8 cellular contexts compared by ENCODE assay signal in genomic region chr6:116008470-116009229, GRCh38. TPM values are rescaled to one million over a fixed set of nuclear protein-coding genes. Genes with fewer than 3 reads are reported as not detected.
DNase-seq lines count a peak whose midpoint lies in the region; ATAC-seq and TF ChIP-seq lines count a peak whose summit lies in the region.

No MANE protein-coding gene starts in this region.

- H3K4me1 Mint-ChIP-seq in chondrocyte (ENCODE audit: low read depth) (peaks cover 22% of the 10 kb centered on the region), nephron (peaks cover 16% of the 10 kb centered on the region)
- no peaks in the 10 kb centered on the region for H3K4me1 Mint-ChIP-seq in CD4-positive, alpha-beta T cell (ENCODE audit: low read depth)
- no peaks in the 10 kb centered on the region for H3K4me1 Mint-ChIP-seq in natural killer cell treated with Interleukin-12 subunit alpha and Interleukin-12 subunit beta and Interleukin-15 and Interleukin-18, amount 100 ng/mL, for 72 hours (ENCODE audit: low read depth in 2 of 2)

- H3K9me3 ChIP-seq in CD4-positive, alpha-beta T cell (ENCODE audit: control insufficient read depth, low read length): no peaks in the 10 kb centered on the region

- H3K36me3 ChIP-seq in BJ (ENCODE audit: control insufficient read depth, insufficient read depth, low read length): no peaks in the 10 kb centered on the region

- DNase-seq in BJ (ENCODE audit: low read depth) (peak; percentile 19), HT1080 (ENCODE audit: low read depth) (peak; percentile 83), chondrocyte (ENCODE audit: low spot score) (no peak)
- DNase-seq in CD4-positive, alpha-beta T cell: no peak
- DNase-seq in natural killer cell treated with Interleukin-12 subunit alpha and Interleukin-12 subunit beta and Interleukin-15 and Interleukin-18, amount 100 ng/mL, for 72 hours (ENCODE audit: low spot score): no peak
- no peak for DNase-seq in stimulated activated CD4-positive, alpha-beta T cell treated with anti-CD3 and anti-CD28 coated beads, Interleukin-1b, Interleukin-23, amount 100 ng/mL, for 48 hours

- peak overlapping the region; percentile 5 for H3K4me3 Mint-ChIP-seq in chondrocyte (ENCODE audit: unreplicated experiment)
- H3K4me3 Mint-ChIP-seq in nephron: no peak overlapping the region
- H3K4me3 Mint-ChIP-seq in CD4-positive, alpha-beta T cell: no peak overlapping the region
- H3K4me3 Mint-ChIP-seq in natural killer cell treated with Interleukin-12 subunit alpha and Interleukin-12 subunit beta and Interleukin-15 and Interleukin-18, amount 100 ng/mL, for 72 hours: no peak overlapping the region

- H3K27ac Mint-ChIP-seq in chondrocyte (ENCODE audit: unreplicated experiment): peak overlapping the region; percentile 67
- peak overlapping the region; percentile 43 to 65 (median 55) for H3K27ac Mint-ChIP-seq in nephron
- H3K27ac Mint-ChIP-seq in CD4-positive, alpha-beta T cell: no peak overlapping the region
- H3K27ac Mint-ChIP-seq in natural killer cell treated with Interleukin-12 subunit alpha and Interleukin-12 subunit beta and Interleukin-15 and Interleukin-18, amount 100 ng/mL, for 72 hours: no peak overlapping the region

- H3K27me3 ChIP-seq in BJ (ENCODE audit: control insufficient read depth, insufficient read depth, low read length): no peaks in the 10 kb centered on the region
- peaks cover 9% of the 10 kb centered on the region for H3K27me3 ChIP-seq in CD4-positive, alpha-beta T cell (ENCODE audit: control insufficient read depth, insufficient read depth, low read length)

- H3K4me3 ChIP-seq in BJ (ENCODE audit: low read depth, low read length): no peak overlapping the region

- ATAC-seq in GM21619 (IDR thresholded peaks at IDR 0.05; ENCODE audit: unreplicated experiment): peak; percentile 59
- ATAC-seq in CD4-positive, alpha-beta T cell (ENCODE audit: poor library complexity): no peak
- ATAC-seq in natural killer cell treated with Interleukin-12 subunit alpha and Interleukin-12 subunit beta and Interleukin-15 and Interleukin-18, amount 100 ng/mL, for 72 hours: no peak

- intact Hi-C loops in CD4-positive, alpha-beta T cell (cut with DNase I, micrococcal nuclease): no loop called here

- CTCF ChIA-PET in BJ (lab: Yijun Ruan, JAX): interaction anchor here (0.7 to 2.3 kb wide), 9 partner anchors 10 to 96 kb away, joined by 3 to 14 read pairs (median 3); partner anchors contain the start of gene NT5DC1
- CTCF ChIA-PET in CD4-positive, alpha-beta T cell (lab: Charles Lee): no interaction called here

- TF ChIP-seq CTCF in BJ (IDR thresholded peaks at IDR 0.05; ENCODE audit: insufficient read depth, low read depth, low read length) (no peak), chondrocyte (IDR thresholded peaks at IDR 0.05) (no peak), nephron (IDR thresholded peaks at IDR 0.05; ENCODE audit: unreplicated experiment in 3 of 3) (no peak)
- no peak for TF ChIP-seq CTCF in CD4-positive, alpha-beta T cell (IDR thresholded peaks at IDR 0.05)

- no peaks in the 10 kb centered on the region for H3K36me3 Mint-ChIP-seq in chondrocyte (ENCODE audit: low read depth)
- no peaks in the 10 kb centered on the region for H3K36me3 Mint-ChIP-seq in nephron (ENCODE audit: low read depth)
- no peaks in the 10 kb centered on the region for H3K36me3 Mint-ChIP-seq in CD4-positive, alpha-beta T cell (ENCODE audit: low read depth)
- no peaks in the 10 kb centered on the region for H3K36me3 Mint-ChIP-seq in natural killer cell treated with Interleukin-12 subunit alpha and Interleukin-12 subunit beta and Interleukin-15 and Interleukin-18, amount 100 ng/mL, for 72 hours

- H3K9me3 Mint-ChIP-seq in chondrocyte (ENCODE audit: low read depth) (no peaks in the 10 kb centered on the region), nephron (no peaks in the 10 kb centered on the region)
- no peaks in the 10 kb centered on the region for H3K9me3 Mint-ChIP-seq in CD4-positive, alpha-beta T cell
- no peaks in the 10 kb centered on the region for H3K9me3 Mint-ChIP-seq in natural killer cell treated with Interleukin-12 subunit alpha and Interleukin-12 subunit beta and Interleukin-15 and Interleukin-18, amount 100 ng/mL, for 72 hours

- POLR2A ChIA-PET in BJ (lab: Charles Lee): interaction anchor here (0.6 kb wide), 1 partner anchor 246 kb away, joined by 3 read pairs; no protein-coding TSS in a partner anchor
- POLR2A ChIA-PET in CD4-positive, alpha-beta T cell (lab: Charles Lee): no interaction called here

- H3K27ac ChIP-seq in CD4-positive, alpha-beta T cell (ENCODE audit: low read depth, low read length): no peak overlapping the region

- H3K27me3 Mint-ChIP-seq in chondrocyte (ENCODE audit: low read depth): no peaks in the 10 kb centered on the region
- no peaks in the 10 kb centered on the region for H3K27me3 Mint-ChIP-seq in nephron (ENCODE audit: low read depth)
- H3K27me3 Mint-ChIP-seq in CD4-positive, alpha-beta T cell: peaks cover 7% of the 10 kb centered on the region
- H3K27me3 Mint-ChIP-seq in natural killer cell treated with Interleukin-12 subunit alpha and Interleukin-12 subunit beta and Interleukin-15 and Interleukin-18, amount 100 ng/mL, for 72 hours: peaks cover 5 to 24% of the 10 kb centered on the region in 2 donors

RNA-seq across cellular contexts. Expression of gene FRK, which starts 52.0 kb away (rescaled TPM):
- polyA plus RNA-seq in BJ (2011; rRNA removed): 0.02 and 0.04 TPM in 2 replicates
- 0.05 TPM in 2 replicates for polyA minus RNA-seq in BJ (2011; rRNA and poly(A)+ RNA removed)
- total RNA-seq in HT1080 (2014; rRNA removed; shearing (Covaris generic)): under 0.01 and 0.02 TPM in 2 replicates
- polyA plus RNA-seq in HT1080 (2015; cell fraction: cytosol; rRNA removed): 0.01 and 0.02 TPM in 2 replicates
- polyA plus RNA-seq in HT1080 (2015; cell fraction: nucleus; rRNA removed): 0.01 and 0.02 TPM in 2 replicates
- 0.60 to 1.1 TPM (median 1.1 TPM) in 3 replicates for total RNA-seq in chondrocyte
- not detected for total RNA-seq in CD4-positive, alpha-beta T cell
- under 1 TPM in 1 of 2 donors, not detected in 1; 0.02 TPM for total RNA-seq in natural killer cell treated with Interleukin-12 subunit alpha and Interleukin-12 subunit beta and Interleukin-15 and Interleukin-18, amount 100 ng/mL, for 72 hours

Comparison
In these comparisons a context has a peak if more than half of its experiments do, and no peak if none do; other contexts are left out.
1. DNase-seq: peak in BJ (single experiment) and HT1080 (single experiment); none in chondrocyte (single experiment), CD4-positive, alpha-beta T cell (0 of 10), natural killer cell treated with Interleukin-12 subunit alpha and Interleukin-12 subunit beta and Interleukin-15 and Interleukin-18, amount 100 ng/mL, for 72 hours (single experiment) and stimulated activated CD4-positive, alpha-beta T cell treated with anti-CD3 and anti-CD28 coated beads, Interleukin-1b, Interleukin-23, amount 100 ng/mL, for 48 hours (single experiment).
2. H3K27ac Mint-ChIP-seq: peak in chondrocyte (single experiment) and nephron (3 of 3); none in CD4-positive, alpha-beta T cell (single experiment) and natural killer cell treated with Interleukin-12 subunit alpha and Interleukin-12 subunit beta and Interleukin-15 and Interleukin-18, amount 100 ng/mL, for 72 hours (0 of 2).